Comparison of ENCODE assay signal across 7 cellular contexts in genomic region chr15:98649996-98650870, GRCh38. TPM values are rescaled to one million over a fixed set of nuclear protein-coding genes. Genes with fewer than 3 reads are reported as not detected.
DNase-seq lines count a peak whose midpoint lies in the region; ATAC-seq and TF ChIP-seq lines count a peak whose summit lies in the region.

No MANE protein-coding gene starts in this region.

- H3K27me3 Mint-ChIP-seq in chondrocyte (ENCODE audit: low read depth) = peaks cover 5% of the 10 kb centered on the region

- H3K4me3 Mint-ChIP-seq in chondrocyte (ENCODE audit: unreplicated experiment) = peak overlapping the region; percentile 94

- DNase-seq in HL-60 (ENCODE audit: low read depth in 1 of 2, low spot score in 1 of 2) (peak in 1 of 2 experiments; percentile 45), chondrocyte (ENCODE audit: low spot score) (no peak), left kidney (ENCODE audit: low read depth, low spot score) (peak; percentile 82), MV-4-11 (lab: John Stamatoyannopoulos, UW) (no peak)
- DNase-seq in stimulated activated CD4-positive, alpha-beta T cell treated with anti-CD3 and anti-CD28 coated beads, Interleukin-4, amount 100 ng/mL, for 4 hours = peak; percentile 35 to 53

- H3K4me1 Mint-ChIP-seq in chondrocyte (ENCODE audit: low read depth) = peaks cover 43% of the 10 kb centered on the region

- H3K4me3 ChIP-seq in HL-60 (replicated peaks; ENCODE audit: insufficient read depth, low read length) (peak overlapping the region; percentile 78), WI38 (ENCODE audit: low read depth, low read length) (peak overlapping the region; percentile 94)

- no peak for ATAC-seq in GM18870 (IDR thresholded peaks at IDR 0.05; ENCODE audit: unreplicated experiment)

- no peaks in the 10 kb centered on the region for H3K27me3 ChIP-seq in HL-60 (ENCODE audit: insufficient read depth, poor library complexity, severe bottlenecking)

- H3K9me3 Mint-ChIP-seq in chondrocyte (ENCODE audit: low read depth) = no peaks in the 10 kb centered on the region

- peaks cover 5% of the 10 kb centered on the region for H3K36me3 Mint-ChIP-seq in chondrocyte (ENCODE audit: low read depth)

- H3K27ac Mint-ChIP-seq in chondrocyte (ENCODE audit: unreplicated experiment) = peak overlapping the region; percentile 98

- peak overlapping the region; percentile 89 for H3K27ac ChIP-seq in HL-60 (replicated peaks)

- TF ChIP-seq CTCF in HL-60 (IDR thresholded peaks at IDR 0.05; ENCODE audit: insufficient read depth, low read length) (no peak), WI38 (IDR thresholded peaks at IDR 0.05; ENCODE audit: low read depth, low read length) (no peak), chondrocyte (IDR thresholded peaks at IDR 0.05) (peak; percentile 9)

RNA-seq across cellular contexts. Expression of gene IGF1R, which starts 1.9 kb away (rescaled TPM):
- 110 to 119 TPM (median 119 TPM) in 3 replicates for total RNA-seq in chondrocyte

Comparison
In these comparisons a context has a peak if more than half of its experiments do, and no peak if none do; other contexts are left out.
1. DNase-seq: peak in left kidney (single experiment) and stimulated activated CD4-positive, alpha-beta T cell treated with anti-CD3 and anti-CD28 coated beads, Interleukin-4, amount 100 ng/mL, for 4 hours (2 of 2); none in chondrocyte (single experiment) and MV-4-11 (single experiment).